12 cellular contexts compared by ENCODE assay signal in genomic region chr7:115678049-115678982, GRCh38.
A peak's percentile ranks its signal among the peaks of the same experiment; 100 is the strongest.
DNase-seq lines count a peak whose midpoint lies in the region; ATAC-seq, FAIRE-seq and TF ChIP-seq lines count a peak whose summit lies in the region.
"Had no signal": no experiment of that assay in that cellular context is flagged by ENCODE, and none has a peak within 500 bp of the region (broad histone marks: within the 10 kb centered on the region; RNA-seq: fewer than 3 reads in every experiment).

No MANE protein-coding gene starts in this region.

- dilution Hi-C loops in mammary epithelial cell (cut with HindIII; ENCODE audit: low sequenced_read_pairs): no loop called here

- no peak for TF ChIP-seq RAD21 in HepG2 (CRISPR knock-in tag; IDR thresholded peaks at IDR 0.05)

- H3K27me3 ChIP-seq in AG04450 (ENCODE audit: control insufficient read depth, insufficient read depth, low read length) (no peaks in the 10 kb centered on the region), GM23248 (replicated peaks; ENCODE audit: insufficient read depth) (no peaks in the 10 kb centered on the region), HepG2 (ENCODE audit: control insufficient read depth in 1 of 2, insufficient read depth in 2 of 2, low read length in 2 of 2) (no peaks in the 10 kb centered on the region), mammary epithelial cell (ENCODE audit: insufficient read depth, low read length) (no peaks in the 10 kb centered on the region)

- H3K27me3 Mint-ChIP-seq in WTC11 (ENCODE audit: low read depth): no peaks in the 10 kb centered on the region

- H3K9me3 ChIP-seq in AG04450 (ENCODE audit: control insufficient read depth, insufficient read depth, low read length) (no peaks in the 10 kb centered on the region), GM23248 (ENCODE audit: low read depth) (no peaks in the 10 kb centered on the region), HepG2 (ENCODE audit: low read length) (no peaks in the 10 kb centered on the region), mammary epithelial cell (replicated peaks; ENCODE audit: insufficient read depth, low read length) (no peaks in the 10 kb centered on the region)

- no peak for ATAC-seq in WTC11
- ATAC-seq in HepG2: peak; percentile 98
- no peak for ATAC-seq in GM21619 (IDR thresholded peaks at IDR 0.05; ENCODE audit: unreplicated experiment)
- ATAC-seq: HCT116 had no signal

- no peak overlapping the region for H3K27ac Mint-ChIP-seq in WTC11

- intact Hi-C loops in HepG2 (cut with micrococcal nuclease; ENCODE audit: unreplicated experiment) (no loop called here), mammary epithelial cell (cut with micrococcal nuclease) (no loop called here)

- peak; percentile 83 to 91 for TF ChIP-seq EP300 in HepG2 (IDR thresholded peaks at IDR 0.05; ENCODE audit: low read depth in 2 of 2, low read length in 2 of 2)
- peak; percentile 75 for TF ChIP-seq EP300 in HepG2 (CRISPR knock-in tag; IDR thresholded peaks at IDR 0.05; ENCODE audit: borderline replicate concordance)

- peaks cover 17% of the 10 kb centered on the region; the same call in 1 of the 2 replicates for H3F3A ChIP-seq in GM23248 (ENCODE audit: insufficient read depth)

- H3K4me2 ChIP-seq in GM23248 (ENCODE audit: unreplicated experiment): peak overlapping the region; percentile 55
- H3K4me2 ChIP-seq in HepG2 (ENCODE audit: low read depth, low read length): peak overlapping the region; percentile 64
- no peak overlapping the region for H3K4me2 ChIP-seq in mammary epithelial cell (ENCODE audit: insufficient read depth, low read depth, low read length)

- WGBS in GM23248 (ENCODE audit: low coverage in 1 of 2, low lambda C conversion rate in 2 of 2, missing lambda C conversion rate in 2 of 2), 2 experiments: 14 to 15% methylated on average over 12 of the region's 12 CpGs
- 14% methylated on average over 12 of the region's 12 CpGs for WGBS in HepG2 (ENCODE audit: low lambda C conversion rate)
- 67% methylated on average over 12 of the region's 12 CpGs for WGBS in mammary epithelial cell (ENCODE audit: low coverage, missing lambda C conversion rate)

- FAIRE-seq in HepG2 (lab: Jason Lieb, UNC): peak; percentile 81
- FAIRE-seq: kidney had no signal

- H3K9me2 ChIP-seq in GM23248 (ENCODE audit: insufficient read depth): no peaks in the 10 kb centered on the region

- H2AFZ ChIP-seq in GM23248 (peak overlapping the region; percentile 61), HepG2 (ENCODE audit: low read length) (no peak overlapping the region), mammary epithelial cell (ENCODE audit: low read depth, low read length) (no peak overlapping the region)

- peaks cover 28% of the 10 kb centered on the region for H3K4me1 Mint-ChIP-seq in WTC11

- no peaks in the 10 kb centered on the region for H3K36me3 Mint-ChIP-seq in WTC11

- H3K9ac ChIP-seq in GM23248 (0 out of 2 replicates have a peak overlapping the region, but pooled peaks have one; percentile 0), HepG2 (ENCODE audit: insufficient read depth, low read depth, low read length) (peak overlapping the region; percentile 2; the same call in 1 of the 2 replicates), mammary epithelial cell (ENCODE audit: insufficient read depth, low read length) (no peak overlapping the region)

- H3K9me3 Mint-ChIP-seq in WTC11: no peaks in the 10 kb centered on the region

- H3K27ac ChIP-seq in AG04450 (ENCODE audit: low read depth, low read length): no peak overlapping the region
- H3K27ac ChIP-seq in GM23248: peak overlapping the region; percentile 32
- H3K27ac ChIP-seq in HepG2 (ENCODE audit: extremely low read length, insufficient read depth, low read length): peak overlapping the region; percentile 44
- no peak overlapping the region for H3K27ac ChIP-seq in mammary epithelial cell (ENCODE audit: insufficient read depth, low read depth, low read length)
- no peak overlapping the region for H3K27ac ChIP-seq in substantia nigra (ENCODE audit: low read depth, low read length, poor library complexity, severe bottlenecking)

- H3K4me1 ChIP-seq in GM23248 (ENCODE audit: insufficient read depth) (peaks cover 31% of the 10 kb centered on the region), HepG2 (ENCODE audit: insufficient read depth, low read length) (peaks cover 34% of the 10 kb centered on the region), mammary epithelial cell (ENCODE audit: insufficient read depth, low read length) (no peaks in the 10 kb centered on the region)

- no peak for TF ChIP-seq POLR2A in HepG2 (IDR thresholded peaks at IDR 0.05; ENCODE audit: insufficient read depth in 1 of 2, low read depth in 2 of 2, low read length in 2 of 2)

- BruUV-seq in HepG2 (replicated peaks; lab: Mats Ljungman, UMichigan) (no TSS peak), mammary epithelial cell (replicated peaks; lab: Mats Ljungman, UMichigan) (no TSS peak)

- H3K4me3 ChIP-seq in AG04450 (ENCODE audit: low read depth, low read length): no peak overlapping the region
- peak overlapping the region; percentile 49 for H3K4me3 ChIP-seq in GM23248
- H3K4me3 ChIP-seq in HepG2 (replicated peaks in 1 of 3; ENCODE audit: insufficient read depth in 1 of 3, low read depth in 2 of 3, low read length in 3 of 3): peak overlapping the region in 2 of 3 experiments; percentile 7 to 24; a peak in 1 of 6 replicates
- no peak overlapping the region for H3K4me3 ChIP-seq in mammary epithelial cell (replicated peaks in 1 of 3; ENCODE audit: insufficient read depth in 1 of 3, low read depth in 2 of 3, low read length in 3 of 3)

- no peaks in the 10 kb centered on the region for H3K36me3 ChIP-seq in GM23248 (ENCODE audit: low read depth)
- H3K36me3 ChIP-seq in HepG2 (replicated peaks in 1 of 2; ENCODE audit: control insufficient read depth in 1 of 2, insufficient read depth in 2 of 2, low read length in 2 of 2): no peaks in the 10 kb centered on the region
- H3K36me3 ChIP-seq in mammary epithelial cell (ENCODE audit: insufficient read depth, low read length): no peaks in the 10 kb centered on the region

- H4K20me1 ChIP-seq in GM23248 (ENCODE audit: insufficient read depth) (no peaks in the 10 kb centered on the region), HepG2 (ENCODE audit: insufficient read depth, low read length) (no peaks in the 10 kb centered on the region), mammary epithelial cell (ENCODE audit: insufficient read depth, low read length) (no peaks in the 10 kb centered on the region)

- in situ Hi-C loops in GM23248 (cut with MboI): no loop called here
- in situ Hi-C loops in HepG2 (cut with HindIII; ENCODE audit: extremely low pct_ligation_motif_present, low pct_unique_long_range_greater_than_20kb): loop anchor here (25.0 kb wide), 1 partner anchor 816 kb away; no protein-coding TSS in a partner anchor
- in situ Hi-C loops in mammary epithelial cell (cut with MboI; ENCODE audit: low sequenced_read_pairs in 2 of 2): loop anchor here in 1 of 2 donors (25.0 kb wide), 1 partner anchor 816 kb away; no protein-coding TSS in a partner anchor

- TF ChIP-seq CTCF in AG04450 (IDR thresholded peaks at IDR 0.05; ENCODE audit: low read depth, low read length) (no peak), WTC11 (IDR thresholded peaks at IDR 0.05) (no peak), HepG2 (CRISPR knock-in tag; IDR thresholded peaks at IDR 0.05) (no peak), mammary epithelial cell (conservative IDR thresholded peaks at IDR 0.05 in 1 of 2, IDR thresholded peaks at IDR 0.05 in 1 of 2; ENCODE audit: extremely low read depth in 1 of 2, insufficient read depth in 1 of 2, low read depth in 1 of 2, low read length in 2 of 2) (no peak)

- POLR2A ChIA-PET in AG04450 (lab: Yijun Ruan, JAX) (no interaction called here), WTC11 (lab: Charles Lee) (no interaction called here), HepG2 (lab: Yijun Ruan, JAX) (no interaction called here)

- H3K79me2 ChIP-seq in GM23248 (ENCODE audit: insufficient read depth) (no peaks in the 10 kb centered on the region), HepG2 (ENCODE audit: insufficient read depth, low read length) (no peaks in the 10 kb centered on the region), mammary epithelial cell (ENCODE audit: insufficient read depth, low read length) (no peaks in the 10 kb centered on the region)

- DNase-seq in AG04450 (ENCODE audit: low read depth, low spot score) (peak; percentile 32), GM23248 (peak; percentile 81), WTC11 (ENCODE audit: low spot score) (no peak), HepG2 (ENCODE audit: low spot score) (peak; percentile 93), mammary epithelial cell (no peak), substantia nigra (lab: John Stamatoyannopoulos, UW) (no peak), C1 segment of cervical spinal cord (lab: John Stamatoyannopoulos, UW) (no peak)
- DNase-seq: activated CD4-positive, alpha-beta T cell treated with anti-CD3 and anti-CD28 coated beads, Interleukin-2, amount 50 U/mL, for 48 hours; kidney; NCI-H1436 treated with DMSO at 0.1 percent for 48 hours had no signal

- CTCF ChIA-PET in AG04450 (lab: Charles Lee): interaction anchor here (1.0 to 3.0 kb wide), 3 partner anchors 11 to 813 kb away, joined by 3 to 20 read pairs (median 4); no protein-coding TSS in a partner anchor
- CTCF ChIA-PET in WTC11 (lab: Charles Lee): no interaction called here
- CTCF ChIA-PET in HepG2 (lab: Yijun Ruan, JAX; ENCODE audit: low intra/inter-chr PET ratio, low total read pairs): no interaction called here
- CTCF ChIA-PET in mammary epithelial cell (lab: Charles Lee; ENCODE audit: low non-redundant PET): no interaction called here

- H3K4me3 Mint-ChIP-seq in WTC11: no peak overlapping the region

TF ChIP-seq in WTC11, 78 proteins besides CTCF, POLR2A, EP300 and RAD21 (continues in another document):
- TF ChIP-seq MAX (CRISPR knock-in tag; IDR thresholded peaks at IDR 0.05): no peak

TF ChIP-seq in HepG2, 621 proteins besides CTCF, POLR2A, EP300 and RAD21 (continues in another document):
- peak; percentile 94 for TF ChIP-seq ZNF12 (CRISPR knock-in tag; IDR thresholded peaks at IDR 0.05)
- TF ChIP-seq FOXK2 (IDR thresholded peaks at IDR 0.05): no peak
- no peak for TF ChIP-seq PAX8 (CRISPR knock-in tag; IDR thresholded peaks at IDR 0.05; ENCODE audit: borderline replicate concordance)
- no peak for TF ChIP-seq LBX2 (CRISPR knock-in tag; IDR thresholded peaks at IDR 0.05; ENCODE audit: borderline replicate concordance)
- no peak for TF ChIP-seq ZNF570 (CRISPR knock-in tag; IDR thresholded peaks at IDR 0.05; ENCODE audit: borderline replicate concordance)
- no peak for TF ChIP-seq FOSL1 (CRISPR knock-in tag; IDR thresholded peaks at IDR 0.05; ENCODE audit: borderline replicate concordance)
- TF ChIP-seq HDAC6 (IDR thresholded peaks at IDR 0.05; ENCODE audit: low read depth, low read length): no peak
- no peak for TF ChIP-seq ZMAT3 (CRISPR knock-in tag; conservative IDR thresholded peaks at IDR 0.05)
- TF ChIP-seq CAMTA2 (CRISPR knock-in tag; IDR thresholded peaks at IDR 0.05; ENCODE audit: borderline replicate concordance): no peak
- TF ChIP-seq ARNT2 (CRISPR knock-in tag; IDR thresholded peaks at IDR 0.05; ENCODE audit: low read depth): no peak
- TF ChIP-seq PPARG (CRISPR knock-in tag; conservative IDR thresholded peaks at IDR 0.05): peak; percentile 62

Comparison
In these comparisons a context has a peak if more than half of its experiments do, and no peak if none do; other contexts are left out.
1. DNase-seq: peak in AG04450 (single experiment), GM23248 (single experiment) and HepG2 (single experiment); none in WTC11 (single experiment), mammary epithelial cell (single experiment), substantia nigra (0 of 49) and C1 segment of cervical spinal cord (0 of 14).
2. H3K27ac ChIP-seq: peak in GM23248 (single experiment) and HepG2 (single experiment); none in AG04450 (single experiment), mammary epithelial cell (single experiment) and substantia nigra (single experiment).
3. H3K4me3 ChIP-seq: peak in GM23248 (single experiment) and HepG2 (2 of 3); none in AG04450 (single experiment) and mammary epithelial cell (0 of 3).